In the genomic region with DNA sequence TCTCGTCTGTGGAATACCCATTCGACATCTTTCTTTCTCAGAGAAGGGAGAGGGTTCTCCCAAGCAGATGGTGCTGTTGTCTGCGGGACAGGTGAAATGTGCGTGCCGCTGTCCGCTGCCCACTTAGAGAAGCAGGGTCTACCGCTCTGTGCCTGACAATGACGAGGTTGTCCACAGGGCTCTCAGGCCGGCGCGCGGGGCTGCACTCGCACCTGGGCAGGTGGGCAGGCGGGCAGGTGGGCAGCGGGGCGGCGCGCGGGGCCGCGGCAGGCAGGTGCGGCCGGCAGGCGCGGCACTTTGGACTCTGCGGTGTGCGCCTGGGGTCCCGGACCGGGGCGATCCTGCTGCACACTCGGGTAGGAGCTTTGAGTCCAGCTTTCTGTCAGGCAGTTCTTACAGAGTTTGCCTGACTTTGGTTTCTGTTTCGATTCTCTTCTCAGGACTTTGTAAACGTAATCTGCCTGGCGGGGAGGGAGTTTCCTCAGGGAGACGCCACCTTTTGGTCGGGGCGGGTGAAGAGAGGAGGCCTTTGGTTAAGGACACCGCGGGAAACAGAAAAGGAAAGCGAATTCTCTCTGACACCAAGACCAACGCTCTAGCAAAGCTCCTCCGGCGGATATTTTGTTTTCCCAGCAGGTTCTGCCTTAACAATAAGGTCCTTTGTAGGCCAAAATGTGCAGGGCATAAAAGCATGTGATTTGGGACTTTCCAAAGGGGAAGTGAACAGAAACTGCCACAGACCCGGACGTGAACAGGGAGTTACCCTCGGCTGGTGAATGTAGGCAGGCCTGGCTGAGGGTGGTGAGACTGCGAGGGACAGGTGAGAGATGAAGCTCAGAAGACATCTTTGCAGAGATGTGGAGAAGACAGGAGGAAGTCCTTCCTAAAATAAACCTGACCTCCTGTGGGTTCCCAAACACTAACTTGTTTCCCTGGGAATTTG, we compare ENCODE assay signal across 8 cellular contexts. TPM values are rescaled to one million over a fixed set of nuclear protein-coding genes. Genes with fewer than 3 reads are reported as not detected.
A peak's percentile ranks its signal among the peaks of the same experiment; 100 is the strongest.
DNase-seq lines count a peak whose midpoint lies in the region; ATAC-seq and TF ChIP-seq lines count a peak whose summit lies in the region.

A gene (minus strand): TSS at position 405 of the 943 bp plus-strand sequence. CDS start 377 bp downstream, at position 28.

- H3K9me3 ChIP-seq in ectodermal cell (ENCODE audit: control insufficient read depth, low read length) = no peaks in the 10 kb centered on the region
- no peaks in the 10 kb centered on the region for H3K9me3 ChIP-seq in lower lobe of right lung

- CTCF ChIA-PET in BJ (lab: Yijun Ruan, JAX) = interaction anchor here (0.6 to 1.7 kb wide), 6 partner anchors 9 to 634 kb away, joined by 3 to 6 read pairs (median 4); no protein-coding TSS in a partner anchor
- CTCF ChIA-PET in activated CD8-positive, alpha-beta T cell treated with anti-CD3 and anti-CD28 coated beads, Interleukin-2, amount 10 ng/mL, durations not matched to agents 7 days and 5 days (lab: Charles Lee) = interaction anchor here (1.0 to 4.3 kb wide), 10 partner anchors 8 to 311 kb away, joined by 3 to 53 read pairs (median 6); a partner anchor contains a TSS

- no peaks in the 10 kb centered on the region for H3K9me3 Mint-ChIP-seq in activated CD8-positive, alpha-beta T cell treated with anti-CD3 and anti-CD28 coated beads, Interleukin-2, amount 10 ng/mL, durations not matched to agents 7 days and 5 days (ENCODE audit: insufficient read depth)

- POLR2A ChIA-PET in BJ (lab: Charles Lee) = no interaction called here
- POLR2A ChIA-PET in activated CD8-positive, alpha-beta T cell treated with anti-CD3 and anti-CD28 coated beads, Interleukin-2, amount 10 ng/mL, durations not matched to agents 7 days and 5 days (lab: Charles Lee) = interaction anchor here (0.5 to 2.9 kb wide), 17 partner anchors 10 to 1052 kb away, joined by 3 to 12 read pairs (median 4); a partner anchor contains a TSS

- H3K4me1 Mint-ChIP-seq in activated CD8-positive, alpha-beta T cell treated with anti-CD3 and anti-CD28 coated beads, Interleukin-2, amount 10 ng/mL, durations not matched to agents 7 days and 5 days (ENCODE audit: low read depth) = peaks cover 61% of the 10 kb centered on the region

- peak within 1 kb of the TSS; percentile 95 for H3K4me3 Mint-ChIP-seq in activated CD8-positive, alpha-beta T cell treated with anti-CD3 and anti-CD28 coated beads, Interleukin-2, amount 10 ng/mL, durations not matched to agents 7 days and 5 days

- DNase-seq in BJ (ENCODE audit: low read depth) = peak; percentile 53
- DNase-seq in NCI-H774 (lab: John Stamatoyannopoulos, UW) = peak; percentile 85
- peak; percentile 82 for DNase-seq in activated CD8-positive, alpha-beta T cell treated with anti-CD3 and anti-CD28 coated beads, Interleukin-2, amount 10 ng/mL, durations not matched to agents 7 days and 5 days
- DNase-seq in lower lobe of right lung = peak; percentile 86
- peak; percentile 48 to 72 (median 60) for DNase-seq in stimulated activated CD4-positive, alpha-beta T cell treated with anti-CD3 and anti-CD28 coated beads, TNF-alpha, amount 100 ng/mL, for 24 hours (ENCODE audit: low read depth in 3 of 3)

- WGBS in ectodermal cell, 2 experiments = 9 to 10% methylated on average over 47 of the region's 47 CpGs

- peaks cover 34% of the 10 kb centered on the region for H3K36me3 Mint-ChIP-seq in activated CD8-positive, alpha-beta T cell treated with anti-CD3 and anti-CD28 coated beads, Interleukin-2, amount 10 ng/mL, durations not matched to agents 7 days and 5 days (ENCODE audit: low read depth)

- ATAC-seq in GM19043 (IDR thresholded peaks at IDR 0.05; ENCODE audit: low read depth, unreplicated experiment) = peak; percentile 68
- peak; percentile 84 for ATAC-seq in HG03354 (IDR thresholded peaks at IDR 0.05; ENCODE audit: poor library complexity, severe bottlenecking, unreplicated experiment)
- peak; percentile 87 for ATAC-seq in activated CD8-positive, alpha-beta T cell treated with anti-CD3 and anti-CD28 coated beads, Interleukin-2, amount 10 ng/mL, durations not matched to agents 7 days and 5 days
- ATAC-seq in lower lobe of right lung = peak; percentile 96 to 98

- H3K27me3 ChIP-seq in BJ (ENCODE audit: control insufficient read depth, insufficient read depth, low read length) (no peaks in the 10 kb centered on the region), ectodermal cell (ENCODE audit: control insufficient read depth, insufficient read depth, low read length, poor library complexity, severe bottlenecking) (peaks cover 12% of the 10 kb centered on the region), lower lobe of right lung (ENCODE audit: low read depth) (no peaks in the 10 kb centered on the region)

- H3K27ac Mint-ChIP-seq in activated CD8-positive, alpha-beta T cell treated with anti-CD3 and anti-CD28 coated beads, Interleukin-2, amount 10 ng/mL, durations not matched to agents 7 days and 5 days = peak within 1 kb of the TSS; percentile 99

- H3K4me1 ChIP-seq in ectodermal cell (ENCODE audit: control insufficient read depth, insufficient read depth, low read length) (no peaks in the 10 kb centered on the region), lower lobe of right lung (peaks cover 51% of the 10 kb centered on the region)

- intact Hi-C loops in lower lobe of right lung (cut with DNase I) = no loop called here

- no peaks in the 10 kb centered on the region for H3K36me3 ChIP-seq in BJ (ENCODE audit: control insufficient read depth, insufficient read depth, low read length)
- H3K36me3 ChIP-seq in ectodermal cell (ENCODE audit: control insufficient read depth, insufficient read depth, low read length) = no peaks in the 10 kb centered on the region
- no peaks in the 10 kb centered on the region for H3K36me3 ChIP-seq in lower lobe of right lung

- H3K4me3 ChIP-seq in BJ (ENCODE audit: low read depth, low read length) (peak within 1 kb of the TSS; percentile 82), ectodermal cell (ENCODE audit: insufficient read depth, low read depth, low read length) (peak within 1 kb of the TSS; percentile 28), lower lobe of right lung (peak within 1 kb of the TSS; percentile 77)

- H3K27ac ChIP-seq in ectodermal cell (ENCODE audit: insufficient read depth, low read depth, low read length, poor library complexity, severe bottlenecking) (no peak within 1 kb of the TSS), lower lobe of right lung (peak within 1 kb of the TSS; percentile 97)

- no peaks in the 10 kb centered on the region for H3K27me3 Mint-ChIP-seq in activated CD8-positive, alpha-beta T cell treated with anti-CD3 and anti-CD28 coated beads, Interleukin-2, amount 10 ng/mL, durations not matched to agents 7 days and 5 days (ENCODE audit: low read depth)

- peak; percentile 61 for TF ChIP-seq CTCF in BJ (IDR thresholded peaks at IDR 0.05; ENCODE audit: insufficient read depth, low read depth, low read length)
- TF ChIP-seq CTCF in lower lobe of right lung (IDR thresholded peaks at IDR 0.05) = peak; percentile 35

RNA-seq across cellular contexts. Expression of the gene that starts here (rescaled TPM):
- polyA plus RNA-seq in BJ (2011; rRNA removed) = 0.47 and 0.96 TPM in 2 replicates
- polyA minus RNA-seq in BJ (2011; rRNA and poly(A)+ RNA removed) = 0.24 and 0.62 TPM in 2 replicates
- 10 to 100 TPM; 37.3 to 37.6 TPM for total RNA-seq in activated CD8-positive, alpha-beta T cell treated with anti-CD3 and anti-CD28 coated beads, Interleukin-2, amount 10 ng/mL, durations not matched to agents 7 days and 5 days
- polyA plus RNA-seq in ectodermal cell (2013, experiment 1 of 4) = 0.44 TPM
- 0.55 TPM for polyA plus RNA-seq in ectodermal cell (2013, experiment 2 of 4)
- polyA plus RNA-seq in ectodermal cell (2013, experiment 3 of 4) = 0.48 TPM
- polyA plus RNA-seq in ectodermal cell (2013, experiment 4 of 4) = 0.36 TPM
- 44.1 TPM for total RNA-seq in lower lobe of right lung

Comparison
In these comparisons a context has a peak if more than half of its experiments do, and no peak if none do; other contexts are left out.
1. Peak in DNase-seq and H3K4me3 ChIP-seq in BJ; RNA of the gene not detected or under 1 TPM.
2. H3K4me3 ChIP-seq: peak in every context shown above with its lines; median percentile 82 in BJ; 77 in lower lobe of right lung; 28 in ectodermal cell.